Comparison of ENCODE assay signal across 9 cellular contexts in the genomic region with DNA sequence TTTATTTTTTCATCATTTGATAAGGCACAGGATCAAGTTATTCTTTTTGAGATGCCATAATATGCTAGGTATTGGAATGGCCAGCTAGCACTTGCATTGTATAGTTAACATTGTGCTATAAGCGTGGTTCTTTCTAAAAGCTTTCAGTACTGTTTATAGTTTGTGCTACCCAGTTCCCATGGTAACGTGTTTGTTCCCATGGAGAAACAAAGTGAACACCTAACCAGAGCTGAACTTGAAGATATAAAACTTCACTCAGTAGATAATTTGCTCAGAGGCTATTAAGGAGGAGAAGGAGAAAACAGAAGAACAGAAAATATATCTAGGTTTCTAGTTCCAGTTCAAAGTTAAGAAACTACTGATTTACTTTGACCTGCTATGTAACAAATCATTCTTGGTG. TPM values are rescaled to one million over a fixed set of nuclear protein-coding genes. Genes with fewer than 3 reads are reported as not detected.
DNase-seq lines count a peak whose midpoint lies in the region; ATAC-seq and TF ChIP-seq lines count a peak whose summit lies in the region.
"Had no signal": no experiment of that assay in that cellular context is flagged by ENCODE, and none has a peak within 500 bp of the region (broad histone marks: within the 10 kb centered on the region; RNA-seq: fewer than 3 reads in every experiment).

No MANE protein-coding gene starts in this region.

- H4K8ac ChIP-seq in neuronal stem cell (ENCODE audit: low read depth, low read length), result no peak overlapping the region

- H3K27ac ChIP-seq in neuronal stem cell (replicated peaks; ENCODE audit: low read length), result no peak overlapping the region
- H3K27ac ChIP-seq in aorta (ENCODE audit: low read depth in 1 of 2, low read length in 2 of 2), result no peak overlapping the region
- H3K27ac ChIP-seq: suprapubic skin had no signal

- no peak overlapping the region for H3K4ac ChIP-seq in neuronal stem cell (ENCODE audit: low read length)

- H3K27me3 Mint-ChIP-seq in natural killer cell (ENCODE audit: low read depth in 2 of 2), result no peaks in the 10 kb centered on the region

- TF ChIP-seq CTCF in natural killer cell (IDR thresholded peaks at IDR 0.05), result no peak

- peak; percentile 76 for ATAC-seq in GM19395 (IDR thresholded peaks at IDR 0.05; ENCODE audit: unreplicated experiment)
- ATAC-seq in HG03066 (IDR thresholded peaks at IDR 0.05; ENCODE audit: low read depth, unreplicated experiment), result peak; percentile 71
- peak; percentile 77 for ATAC-seq in SK-N-SH treated with all-trans-retinoic acid at 6 μM for 48 hours
- ATAC-seq in aorta (ENCODE audit: low FRiP score), result no peak
- no peak for ATAC-seq in natural killer cell

- no peak overlapping the region for H2BK12ac ChIP-seq in neuronal stem cell (ENCODE audit: low read length)

- H3K27ac Mint-ChIP-seq in natural killer cell, result no peak overlapping the region

- no CpG with 5 or more reads among the region's 2 CpGs for WGBS in neuronal stem cell (ENCODE audit: extremely low coverage in 2 of 2, insufficient read length in 2 of 2, insufficient replicate concordance in 1 of 2), 2 donors
- 73% methylated on average over 2 of the region's 2 CpGs for WGBS in aorta, 2 donors

- H3K4me1 ChIP-seq in neuronal stem cell (ENCODE audit: control insufficient read depth in 2 of 2, insufficient read depth in 1 of 2, low read depth in 1 of 2, low read length in 2 of 2), result peaks cover 6 to 27% of the 10 kb centered on the region in 2 donors
- peaks cover 0 to 2% of the 10 kb centered on the region in 2 donors for H3K4me1 ChIP-seq in aorta (ENCODE audit: control insufficient read depth in 1 of 2, insufficient read depth in 2 of 2, low read length in 2 of 2)
- H3K4me1 ChIP-seq: suprapubic skin had no signal

- no peak overlapping the region for H3K4me2 ChIP-seq in neuronal stem cell (ENCODE audit: insufficient read depth, low read length, poor library complexity, severe bottlenecking)

- H2BK15ac ChIP-seq in neuronal stem cell (ENCODE audit: low read length), result no peak overlapping the region

- H3K9me3 ChIP-seq in neuronal stem cell (replicated peaks in 1 of 2; ENCODE audit: control insufficient read depth in 2 of 2, insufficient read depth in 1 of 2, low read depth in 1 of 2, low read length in 2 of 2), result no peaks in the 10 kb centered on the region
- no peaks in the 10 kb centered on the region for H3K9me3 ChIP-seq in aorta (ENCODE audit: control insufficient read depth, low read length)
- H3K9me3 ChIP-seq: suprapubic skin had no signal

- H3K4me1 Mint-ChIP-seq in natural killer cell, result no peaks in the 10 kb centered on the region

- H2BK5ac ChIP-seq in neuronal stem cell (ENCODE audit: low read length), result no peak overlapping the region

- H3K4me3 ChIP-seq in neuronal stem cell (ENCODE audit: low read length in 2 of 2) (no peak overlapping the region), aorta (ENCODE audit: low read length in 2 of 2) (no peak overlapping the region)
- H3K4me3 ChIP-seq: suprapubic skin had no signal

- peak; percentile 36 for DNase-seq in neuronal stem cell (ENCODE audit: low spot score)
- no peak for DNase-seq in aorta
- DNase-seq in natural killer cell, result no peak
- no peak for DNase-seq in COR-L47 (lab: John Stamatoyannopoulos, UW)
- DNase-seq in NCI-H526 (lab: John Stamatoyannopoulos, UW), result no peak

- no peaks in the 10 kb centered on the region for H3K36me3 Mint-ChIP-seq in natural killer cell

- no peak overlapping the region for H2AFZ ChIP-seq in neuronal stem cell (ENCODE audit: low read length)

- H2BK120ac ChIP-seq in neuronal stem cell (ENCODE audit: low read depth, low read length), result no peak overlapping the region

- H3K4me3 Mint-ChIP-seq in natural killer cell, result no peak overlapping the region

- no peak overlapping the region for H3K14ac ChIP-seq in neuronal stem cell (ENCODE audit: low read length)

- no peak overlapping the region for H3K9ac ChIP-seq in neuronal stem cell (ENCODE audit: low read depth, low read length, poor library complexity)

- no peak overlapping the region for H2AK5ac ChIP-seq in neuronal stem cell (ENCODE audit: low read depth, low read length)

- no peaks in the 10 kb centered on the region for H3K27me3 ChIP-seq in neuronal stem cell (ENCODE audit: control insufficient read depth in 3 of 3, insufficient read depth in 3 of 3, low read depth in 1 of 3, low read length in 3 of 3)
- no peaks in the 10 kb centered on the region for H3K27me3 ChIP-seq in aorta (ENCODE audit: control insufficient read depth in 1 of 2, insufficient read depth in 2 of 2, low read length in 1 of 2)
- H3K27me3 ChIP-seq: suprapubic skin had no signal

- no peak overlapping the region for H3K18ac ChIP-seq in neuronal stem cell (ENCODE audit: low read length)

- intact Hi-C loops in aorta (cut with DNase I) (no loop called here), natural killer cell (cut with micrococcal nuclease) (no loop called here)

- H3K79me1 ChIP-seq in neuronal stem cell (ENCODE audit: low read depth, low read length), result no peaks in the 10 kb centered on the region

- H3K23ac ChIP-seq in neuronal stem cell (ENCODE audit: low read depth, low read length, poor library complexity), result no peak overlapping the region

- H3K36me3 ChIP-seq in neuronal stem cell (replicated peaks in 1 of 2; ENCODE audit: control insufficient read depth in 2 of 2, insufficient read depth in 2 of 2, low read length in 2 of 2) (no peaks in the 10 kb centered on the region), aorta (ENCODE audit: control insufficient read depth in 1 of 2, insufficient read depth in 2 of 2, low read length in 1 of 2) (no peaks in the 10 kb centered on the region)
- H3K36me3 ChIP-seq: suprapubic skin had no signal

- H4K91ac ChIP-seq in neuronal stem cell (ENCODE audit: low read depth, low read length, poor library complexity), result no peak overlapping the region

- peaks cover 0 to 2% of the 10 kb centered on the region in 2 donors for H3K9me3 Mint-ChIP-seq in natural killer cell

TF ChIP-seq in SK-N-SH treated with all-trans-retinoic acid at 6 μM for 48 hours, 23 proteins besides CTCF, POLR2A, EP300 and RAD21:
- TF ChIP-seq, protein P1, sequence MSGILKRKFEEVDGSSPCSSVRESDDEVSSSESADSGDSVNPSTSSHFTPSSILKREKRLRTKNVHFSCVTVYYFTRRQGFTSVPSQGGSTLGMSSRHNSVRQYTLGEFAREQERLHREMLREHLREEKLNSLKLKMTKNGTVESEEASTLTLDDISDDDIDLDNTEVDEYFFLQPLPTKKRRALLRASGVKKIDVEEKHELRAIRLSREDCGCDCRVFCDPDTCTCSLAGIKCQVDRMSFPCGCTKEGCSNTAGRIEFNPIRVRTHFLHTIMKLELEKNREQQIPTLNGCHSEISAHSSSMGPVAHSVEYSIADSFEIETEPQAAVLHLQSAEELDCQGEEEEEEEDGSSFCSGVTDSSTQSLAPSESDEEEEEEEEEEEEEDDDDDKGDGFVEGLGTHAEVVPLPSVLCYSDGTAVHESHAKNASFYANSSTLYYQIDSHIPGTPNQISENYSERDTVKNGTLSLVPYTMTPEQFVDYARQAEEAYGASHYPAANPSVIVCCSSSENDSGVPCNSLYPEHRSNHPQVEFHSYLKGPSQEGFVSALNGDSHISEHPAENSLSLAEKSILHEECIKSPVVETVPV (CRISPR knock-in tag; IDR thresholded peaks at IDR 0.05), result no peak
- TF ChIP-seq ZFP3 (CRISPR knock-in tag; IDR thresholded peaks at IDR 0.05) (no peak), ARNTL (CRISPR knock-in tag; IDR thresholded peaks at IDR 0.05; ENCODE audit: borderline replicate concordance, low read depth) (no peak), BACH2 (CRISPR knock-in tag; IDR thresholded peaks at IDR 0.05; ENCODE audit: borderline replicate concordance) (no peak), PPARA (CRISPR knock-in tag; IDR thresholded peaks at IDR 0.05; ENCODE audit: borderline replicate concordance) (no peak), RARB (CRISPR knock-in tag; IDR thresholded peaks at IDR 0.05) (no peak), ZNF70 (CRISPR knock-in tag; IDR thresholded peaks at IDR 0.05) (no peak), CSDC2 (CRISPR knock-in tag; IDR thresholded peaks at IDR 0.05) (no peak)
- TF ChIP-seq, protein P2, sequence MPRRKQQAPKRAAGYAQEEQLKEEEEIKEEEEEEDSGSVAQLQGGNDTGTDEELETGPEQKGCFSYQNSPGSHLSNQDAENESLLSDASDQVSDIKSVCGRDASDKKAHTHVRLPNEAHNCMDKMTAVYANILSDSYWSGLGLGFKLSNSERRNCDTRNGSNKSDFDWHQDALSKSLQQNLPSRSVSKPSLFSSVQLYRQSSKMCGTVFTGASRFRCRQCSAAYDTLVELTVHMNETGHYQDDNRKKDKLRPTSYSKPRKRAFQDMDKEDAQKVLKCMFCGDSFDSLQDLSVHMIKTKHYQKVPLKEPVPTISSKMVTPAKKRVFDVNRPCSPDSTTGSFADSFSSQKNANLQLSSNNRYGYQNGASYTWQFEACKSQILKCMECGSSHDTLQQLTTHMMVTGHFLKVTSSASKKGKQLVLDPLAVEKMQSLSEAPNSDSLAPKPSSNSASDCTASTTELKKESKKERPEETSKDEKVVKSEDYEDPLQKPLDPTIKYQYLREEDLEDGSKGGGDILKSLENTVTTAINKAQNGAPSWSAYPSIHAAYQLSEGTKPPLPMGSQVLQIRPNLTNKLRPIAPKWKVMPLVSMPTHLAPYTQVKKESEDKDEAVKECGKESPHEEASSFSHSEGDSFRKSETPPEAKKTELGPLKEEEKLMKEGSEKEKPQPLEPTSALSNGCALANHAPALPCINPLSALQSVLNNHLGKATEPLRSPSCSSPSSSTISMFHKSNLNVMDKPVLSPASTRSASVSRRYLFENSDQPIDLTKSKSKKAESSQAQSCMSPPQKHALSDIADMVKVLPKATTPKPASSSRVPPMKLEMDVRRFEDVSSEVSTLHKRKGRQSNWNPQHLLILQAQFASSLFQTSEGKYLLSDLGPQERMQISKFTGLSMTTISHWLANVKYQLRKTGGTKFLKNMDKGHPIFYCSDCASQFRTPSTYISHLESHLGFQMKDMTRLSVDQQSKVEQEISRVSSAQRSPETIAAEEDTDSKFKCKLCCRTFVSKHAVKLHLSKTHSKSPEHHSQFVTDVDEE (CRISPR knock-in tag; IDR thresholded peaks at IDR 0.05), result no peak

RNA-seq across cellular contexts. Expression of a gene that starts 23.6 kb away (rescaled TPM):
- polyA plus RNA-seq in neuronal stem cell (2013, experiment 1 of 2), result 3.4 TPM
- 3.7 TPM for polyA plus RNA-seq in neuronal stem cell (2013, experiment 2 of 2)
- total RNA-seq in aorta, result 10 to 100 TPM; 12.0 to 24.7 TPM
- 1 to 10 TPM in 1 of 2 donors, under 1 TPM in 1; 0.63 to 1.1 TPM for polyA plus RNA-seq in aorta
- total RNA-seq in natural killer cell, result 10 to 100 TPM in 1 of 3 donors, under 1 TPM in 1, not detected in 1; 0.39 to 12.8 TPM

Comparison
In these comparisons a context has a peak if more than half of its experiments do, and no peak if none do; other contexts are left out.
1. ATAC-seq: peak in GM19395 (single experiment), HG03066 (single experiment) and SK-N-SH treated with all-trans-retinoic acid at 6 μM for 48 hours (single experiment); none in aorta (single experiment) and natural killer cell (0 of 3).